9 cellular contexts compared by ENCODE assay signal in genomic region chr1:30816211-30817082, GRCh38. TPM values are rescaled to one million over a fixed set of nuclear protein-coding genes. Genes with fewer than 3 reads are reported as not detected.
DNase-seq lines count a peak whose midpoint lies in the region; ATAC-seq, FAIRE-seq and TF ChIP-seq lines count a peak whose summit lies in the region.
"Had no signal": no experiment of that assay in that cellular context is flagged by ENCODE, and none has a peak within 500 bp of the region (broad histone marks: within the 10 kb centered on the region; RNA-seq: fewer than 3 reads in every experiment).

No MANE protein-coding gene starts in this region.

- H4K20me1 ChIP-seq in astrocyte (ENCODE audit: insufficient read depth, low read length) = no peaks in the 10 kb centered on the region

- H3K36me3 ChIP-seq in astrocyte (ENCODE audit: insufficient read depth, low read length) = no peaks in the 10 kb centered on the region

- H3K4me1 ChIP-seq in astrocyte (ENCODE audit: insufficient read depth, low read length) = peaks cover 27% of the 10 kb centered on the region

- peaks cover 54% of the 10 kb centered on the region for H3K27me3 Mint-ChIP-seq in activated naive CD8-positive, alpha-beta T cell treated with anti-CD3 and anti-CD28 coated beads, Interleukin-2, amount 50 U/mL, for 24 hours
- H3K27me3 Mint-ChIP-seq in activated naive CD8-positive, alpha-beta T cell treated with anti-CD3 and anti-CD28 coated beads for 36 hours = peaks cover 36% of the 10 kb centered on the region
- no peaks in the 10 kb centered on the region for H3K27me3 Mint-ChIP-seq in astrocyte (ENCODE audit: low read depth, unreplicated experiment)

- no peaks in the 10 kb centered on the region for H3K27me3 ChIP-seq in astrocyte (ENCODE audit: insufficient read depth, low read length)

- peak overlapping the region; percentile 3 for H2AFZ ChIP-seq in astrocyte (ENCODE audit: low read depth, low read length)

- no peak overlapping the region for H3K4me3 Mint-ChIP-seq in activated naive CD8-positive, alpha-beta T cell treated with anti-CD3 and anti-CD28 coated beads, Interleukin-2, amount 50 U/mL, for 24 hours
- no peak overlapping the region for H3K4me3 Mint-ChIP-seq in activated naive CD8-positive, alpha-beta T cell treated with anti-CD3 and anti-CD28 coated beads for 36 hours
- no peak overlapping the region for H3K4me3 Mint-ChIP-seq in astrocyte (ENCODE audit: unreplicated experiment)
- H3K4me3 Mint-ChIP-seq in stimulated activated effector memory CD8-positive, alpha-beta T cell treated with anti-CD3 and anti-CD28 coated beads, Interleukin-12 subunit alpha, Interleukin-12 subunit beta, amount 100 ng/mL, for 72 hours = no peak overlapping the region
- H3K4me3 Mint-ChIP-seq: CD4-positive, CD25-positive, alpha-beta regulatory T cell had no signal

- no peaks in the 10 kb centered on the region for H3K36me3 Mint-ChIP-seq in activated naive CD8-positive, alpha-beta T cell treated with anti-CD3 and anti-CD28 coated beads, Interleukin-2, amount 50 U/mL, for 24 hours (ENCODE audit: low read depth)
- no peaks in the 10 kb centered on the region for H3K36me3 Mint-ChIP-seq in activated naive CD8-positive, alpha-beta T cell treated with anti-CD3 and anti-CD28 coated beads for 36 hours
- no peaks in the 10 kb centered on the region for H3K36me3 Mint-ChIP-seq in astrocyte (ENCODE audit: low read depth, unreplicated experiment)
- no peaks in the 10 kb centered on the region for H3K36me3 Mint-ChIP-seq in stimulated activated effector memory CD8-positive, alpha-beta T cell treated with anti-CD3 and anti-CD28 coated beads, Interleukin-12 subunit alpha, Interleukin-12 subunit beta, amount 100 ng/mL, for 72 hours
- H3K36me3 Mint-ChIP-seq: CD4-positive, CD25-positive, alpha-beta regulatory T cell had no signal

- H3K9ac ChIP-seq in astrocyte (ENCODE audit: low read length) = peak overlapping the region; percentile 6

- peak; percentile 97 for FAIRE-seq in astrocyte (lab: Jason Lieb, UNC)

- no peak overlapping the region for H3K27ac Mint-ChIP-seq in activated naive CD8-positive, alpha-beta T cell treated with anti-CD3 and anti-CD28 coated beads, Interleukin-2, amount 50 U/mL, for 24 hours
- H3K27ac Mint-ChIP-seq in activated naive CD8-positive, alpha-beta T cell treated with anti-CD3 and anti-CD28 coated beads for 36 hours = no peak overlapping the region
- peak overlapping the region; percentile 77 for H3K27ac Mint-ChIP-seq in astrocyte (ENCODE audit: unreplicated experiment)
- no peak overlapping the region for H3K27ac Mint-ChIP-seq in stimulated activated effector memory CD8-positive, alpha-beta T cell treated with anti-CD3 and anti-CD28 coated beads, Interleukin-12 subunit alpha, Interleukin-12 subunit beta, amount 100 ng/mL, for 72 hours
- H3K27ac Mint-ChIP-seq: CD4-positive, CD25-positive, alpha-beta regulatory T cell had no signal

- peak; percentile 63 for ATAC-seq in activated naive CD8-positive, alpha-beta T cell treated with anti-CD3 and anti-CD28 coated beads, Interleukin-2, amount 50 U/mL, for 24 hours
- peak; percentile 33 for ATAC-seq in stimulated activated effector memory CD8-positive, alpha-beta T cell treated with anti-CD3 and anti-CD28 coated beads, Interleukin-12 subunit alpha, Interleukin-12 subunit beta, amount 100 ng/mL, for 72 hours
- ATAC-seq in GM21717 (IDR thresholded peaks at IDR 0.05; ENCODE audit: unreplicated experiment) = no peak

- H3K4me3 ChIP-seq in astrocyte (ENCODE audit: insufficient read depth, low read depth, low read length) (no peak overlapping the region), iPS-18c (ENCODE audit: insufficient read depth, low read depth, low read length) (peak overlapping the region; percentile 24)

- H3K79me2 ChIP-seq in astrocyte (ENCODE audit: insufficient read depth, low read length) = no peaks in the 10 kb centered on the region

- H3K27ac ChIP-seq in astrocyte (ENCODE audit: low read depth, low read length) = peak overlapping the region; percentile 5

- DNase-seq in activated naive CD8-positive, alpha-beta T cell treated with anti-CD3 and anti-CD28 coated beads, Interleukin-2, amount 50 U/mL, for 24 hours = no peak
- DNase-seq in activated naive CD8-positive, alpha-beta T cell treated with anti-CD3 and anti-CD28 coated beads for 36 hours = no peak
- peak; percentile 91 for DNase-seq in astrocyte (ENCODE audit: low read depth)
- no peak for DNase-seq in stimulated activated effector memory CD8-positive, alpha-beta T cell treated with anti-CD3 and anti-CD28 coated beads, Interleukin-12 subunit alpha, Interleukin-12 subunit beta, amount 100 ng/mL, for 72 hours (ENCODE audit: low spot score in 2 of 2)
- DNase-seq in activated CD4-positive, alpha-beta T cell treated with anti-CD3 and anti-CD28 coated beads, Interleukin-2, amount 50 U/mL, for 4 hours = no peak
- DNase-seq in SIG-M5 treated with dmso at 0.1 percent for 504 hours (lab: John Stamatoyannopoulos, UW; ENCODE audit: unreplicated experiment) = no peak
- DNase-seq: CD4-positive, CD25-positive, alpha-beta regulatory T cell had no signal

- no peaks in the 10 kb centered on the region for H3K9me3 Mint-ChIP-seq in activated naive CD8-positive, alpha-beta T cell treated with anti-CD3 and anti-CD28 coated beads, Interleukin-2, amount 50 U/mL, for 24 hours
- H3K9me3 Mint-ChIP-seq in activated naive CD8-positive, alpha-beta T cell treated with anti-CD3 and anti-CD28 coated beads for 36 hours = no peaks in the 10 kb centered on the region
- H3K9me3 Mint-ChIP-seq in astrocyte (ENCODE audit: unreplicated experiment) = no peaks in the 10 kb centered on the region
- no peaks in the 10 kb centered on the region for H3K9me3 Mint-ChIP-seq in stimulated activated effector memory CD8-positive, alpha-beta T cell treated with anti-CD3 and anti-CD28 coated beads, Interleukin-12 subunit alpha, Interleukin-12 subunit beta, amount 100 ng/mL, for 72 hours

- H3K4me2 ChIP-seq in astrocyte (ENCODE audit: low read length) = peak overlapping the region; percentile 80

- TF ChIP-seq CTCF in astrocyte (IDR thresholded peaks at IDR 0.05; ENCODE audit: insufficient read depth, low read depth, low read length) = no peak

- no peaks in the 10 kb centered on the region for H3K4me1 Mint-ChIP-seq in activated naive CD8-positive, alpha-beta T cell treated with anti-CD3 and anti-CD28 coated beads, Interleukin-2, amount 50 U/mL, for 24 hours
- peaks cover 2% of the 10 kb centered on the region for H3K4me1 Mint-ChIP-seq in activated naive CD8-positive, alpha-beta T cell treated with anti-CD3 and anti-CD28 coated beads for 36 hours
- H3K4me1 Mint-ChIP-seq in astrocyte (ENCODE audit: low read depth, unreplicated experiment) = peaks cover 46% of the 10 kb centered on the region
- no peaks in the 10 kb centered on the region for H3K4me1 Mint-ChIP-seq in stimulated activated effector memory CD8-positive, alpha-beta T cell treated with anti-CD3 and anti-CD28 coated beads, Interleukin-12 subunit alpha, Interleukin-12 subunit beta, amount 100 ng/mL, for 72 hours
- H3K4me1 Mint-ChIP-seq: CD4-positive, CD25-positive, alpha-beta regulatory T cell had no signal

- H3K9me3 ChIP-seq in astrocyte (ENCODE audit: insufficient read depth, low read depth, low read length) = no peaks in the 10 kb centered on the region
- H3K9me3 ChIP-seq in iPS-18c (ENCODE audit: control insufficient read depth, insufficient read depth, low read length) = no peaks in the 10 kb centered on the region

RNA-seq across cellular contexts. Expression of gene LAPTM5, which starts 58.9 kb away (rescaled TPM):
- total RNA-seq in activated naive CD8-positive, alpha-beta T cell treated with anti-CD3 and anti-CD28 coated beads for 36 hours = 100 to 1,000 TPM; 232 to 233 TPM
- 0.77 and 0.89 TPM in 2 replicates for total RNA-seq in astrocyte

Comparison
In these comparisons a context has a peak if more than half of its experiments do, and no peak if none do; other contexts are left out.
1. RNA of gene LAPTM5, which starts 58.9 kb away (total RNA-seq): 232 to 233 TPM in activated naive CD8-positive, alpha-beta T cell treated with anti-CD3 and anti-CD28 coated beads for 36 hours; 0.77 to 0.89 TPM in astrocyte; every median in the first group is over 100 times any median in the second.